Comparison of ENCODE assay signal across 2 cellular contexts in genomic region chr16:85348065-85348840, GRCh38.
TF ChIP-seq lines count a peak whose summit lies in the region.

No MANE protein-coding gene starts in this region.

TF ChIP-seq in HepG2, 621 proteins besides CTCF, POLR2A, EP300 and RAD21 (continued from another document and continues in another):
- TF ChIP-seq SRSF4 (IDR thresholded peaks at IDR 0.05; ENCODE audit: low read depth, low read length, poor library complexity, severe bottlenecking) (no peak), ZBTB34 (CRISPR knock-in tag; IDR thresholded peaks at IDR 0.05) (no peak), ZNF296 (CRISPR knock-in tag; conservative IDR thresholded peaks at IDR 0.05) (no peak), MLX (CRISPR knock-in tag; IDR thresholded peaks at IDR 0.05) (no peak), ZNF629 (CRISPR knock-in tag; conservative IDR thresholded peaks at IDR 0.05) (peak; percentile 91), HOXD1 (CRISPR knock-in tag; IDR thresholded peaks at IDR 0.05) (no peak), SMARCC2 (IDR thresholded peaks at IDR 0.05) (no peak), HNF4G (IDR thresholded peaks at IDR 0.05; ENCODE audit: borderline replicate concordance, low read depth, low read length) (no peak), HNF4G (CRISPR knock-in tag; IDR thresholded peaks at IDR 0.05; ENCODE audit: borderline replicate concordance, low read depth) (no peak), KDM1A (CRISPR knock-in tag; IDR thresholded peaks at IDR 0.05) (0 out of 2 replicates have a peak, but pooled peaks have one; percentile 48), ATRX (CRISPR knock-in tag; IDR thresholded peaks at IDR 0.05; ENCODE audit: borderline replicate concordance) (no peak), DMTF1 (CRISPR knock-in tag; IDR thresholded peaks at IDR 0.05) (no peak), HBP1 (CRISPR knock-in tag; IDR thresholded peaks at IDR 0.05; ENCODE audit: low read depth) (no peak), SMAD1 (CRISPR knock-in tag; IDR thresholded peaks at IDR 0.05; ENCODE audit: borderline replicate concordance, low read depth) (no peak), TEF (CRISPR knock-in tag; IDR thresholded peaks at IDR 0.05) (no peak), TAF1 (CRISPR knock-in tag; IDR thresholded peaks at IDR 0.05) (no peak), ZBTB49 (CRISPR knock-in tag; IDR thresholded peaks at IDR 0.05; ENCODE audit: borderline replicate concordance) (no peak), ZNF550 (CRISPR knock-in tag; IDR thresholded peaks at IDR 0.05; ENCODE audit: borderline replicate concordance) (no peak), ZBTB20 (CRISPR knock-in tag; IDR thresholded peaks at IDR 0.05; ENCODE audit: borderline replicate concordance, low read depth) (no peak), ZMYM3 (CRISPR knock-in tag; IDR thresholded peaks at IDR 0.05) (peak; percentile 43; the same call in 1 of the 2 replicates), NKX3-1 (CRISPR knock-in tag; IDR thresholded peaks at IDR 0.05) (no peak)

TF ChIP-seq in K562, 482 proteins besides CTCF, POLR2A, EP300 and RAD21 (continued from another document):
- TF ChIP-seq PKNOX1 (IDR thresholded peaks at IDR 0.05) (peak; percentile 95), RBM25 (IDR thresholded peaks at IDR 0.05; ENCODE audit: low read depth, low read length, severe bottlenecking) (peak; percentile 92), ZEB2 (IDR thresholded peaks at IDR 0.05) (peak; percentile 81), YBX1 (IDR thresholded peaks at IDR 0.05) (peak; percentile 94; the same call in 1 of the 2 replicates), RCOR1 (IDR thresholded peaks at IDR 0.05; ENCODE audit: borderline replicate concordance in 1 of 2, low read depth in 2 of 2, low read length in 2 of 2) (peak; percentile 11 to 88; a peak in 3 of 4 replicates), PTBP1 (IDR thresholded peaks at IDR 0.05; ENCODE audit: low read depth, low read length) (peak; percentile 83; the same call in 1 of the 2 replicates), ARHGAP35 (IDR thresholded peaks at IDR 0.05; ENCODE audit: partially characterized antibody) (peak; percentile 93), CBX3 (IDR thresholded peaks at IDR 0.05; ENCODE audit: borderline replicate concordance in 1 of 2, low read length in 2 of 2) (peak in 1 of 2 experiments; percentile 57; a peak in 1 of 3 replicates), ELF4 (CRISPR knock-in tag; IDR thresholded peaks at IDR 0.05) (0 out of 2 replicates have a peak, but pooled peaks have one; percentile 64), ZNF512 (tag; IDR thresholded peaks at IDR 0.05) (no peak), ZNF316 (IDR thresholded peaks at IDR 0.05) (no peak), ZBTB11 (CRISPR knock-in tag; IDR thresholded peaks at IDR 0.05) (no peak), PHF20 (IDR thresholded peaks at IDR 0.05; ENCODE audit: partially characterized antibody) (peak; percentile 48), U2AF1 (optimal IDR thresholded peaks at IDR 0.05; ENCODE audit: low read depth, low read length) (no peak), ZBTB2 (IDR thresholded peaks at IDR 0.05) (0 out of 2 replicates have a peak, but pooled peaks have one; percentile 35), RBFOX2 (IDR thresholded peaks at IDR 0.05; ENCODE audit: low read depth, low read length) (no peak), CHD4 (IDR thresholded peaks at IDR 0.05; ENCODE audit: insufficient read depth, insufficient replicate concordance, low read depth, low read length, poor library complexity, severe bottlenecking) (peak; percentile 86), SLC30A9 (CRISPR knock-in tag; IDR thresholded peaks at IDR 0.05) (no peak), HDAC1 (IDR thresholded peaks at IDR 0.05) (peak in 1 of 2 experiments; percentile 88; a peak in 1 of 4 replicates), JUND (IDR thresholded peaks at IDR 0.05; ENCODE audit: borderline replicate concordance, low read depth, low read length) (no peak), JUND (tag; IDR thresholded peaks at IDR 0.05; ENCODE audit: borderline replicate concordance, low read depth, low read length) (no peak), SMARCA5 (IDR thresholded peaks at IDR 0.05) (peak; percentile 92), ADNP (tag; IDR thresholded peaks at IDR 0.05) (peak; percentile 95), CREB5 (CRISPR knock-in tag; IDR thresholded peaks at IDR 0.05) (no peak), HDAC2 (IDR thresholded peaks at IDR 0.05) (peak; percentile 88), ZBTB26 (CRISPR knock-in tag; IDR thresholded peaks at IDR 0.05) (peak; percentile 83; the same call in 1 of the 2 replicates), BCOR (IDR thresholded peaks at IDR 0.05) (peak; percentile 98), CTBP1 (IDR thresholded peaks at IDR 0.05; ENCODE audit: borderline replicate concordance) (peak; percentile 79), HBP1 (CRISPR knock-in tag; IDR thresholded peaks at IDR 0.05) (peak; percentile 75; the same call in 1 of the 2 replicates), THRB (CRISPR knock-in tag; conservative IDR thresholded peaks at IDR 0.05) (peak; percentile 69; the same call in 1 of the 2 replicates), KDM1A (IDR thresholded peaks at IDR 0.05) (peak; percentile 84 to 91), EHMT2 (IDR thresholded peaks at IDR 0.05) (peak; percentile 64; the same call in 1 of the 2 replicates), EGR1 (conservative IDR thresholded peaks at IDR 0.05) (0 out of 2 replicates have a peak, but pooled peaks have one; percentile 20), PBX2 (CRISPR knock-in tag; IDR thresholded peaks at IDR 0.05; ENCODE audit: low read depth) (0 out of 2 replicates have a peak, but pooled peaks have one; percentile 21), PBX2 (tag; conservative IDR thresholded peaks at IDR 0.05; ENCODE audit: low read depth) (peak; percentile 93)
